ENCODE assay signal across 8 cellular contexts in genomic region chr1:151325646-151326429, GRCh38. TPM values are rescaled to one million over a fixed set of nuclear protein-coding genes. Genes with fewer than 3 reads are reported as not detected.
DNase-seq lines count a peak whose midpoint lies in the region; ATAC-seq and TF ChIP-seq lines count a peak whose summit lies in the region.

No MANE protein-coding gene starts in this region.

- CTCF ChIA-PET in activated CD8-positive, alpha-beta T cell treated with anti-CD3 and anti-CD28 coated beads for 36 hours (lab: Charles Lee) = interaction anchor here (0.9 to 9.1 kb wide), 6 partner anchors 9 to 80 kb away, joined by 3 to 115 read pairs (median 5); no protein-coding TSS in a partner anchor

- intact Hi-C loops in activated CD8-positive, alpha-beta T cell treated with anti-CD3 and anti-CD28 coated beads for 36 hours (cut with micrococcal nuclease) = no loop called here
- intact Hi-C loops in tibial artery (cut with DNase I; ENCODE audit: low total_unique reads) = no loop called here

- peaks cover 58% of the 10 kb centered on the region for H3K36me3 Mint-ChIP-seq in activated T-cell treated with anti-CD3 and anti-CD28 coated beads, Interleukin-2, amount 50 U/mL, for 24 hours (ENCODE audit: low read depth)
- peaks cover 23% of the 10 kb centered on the region for H3K36me3 Mint-ChIP-seq in activated CD8-positive, alpha-beta T cell treated with anti-CD3 and anti-CD28 coated beads for 36 hours (ENCODE audit: low read depth)

- peaks cover 0 to 35% (median 29%) of the 10 kb centered on the region in 4 donors for H3K4me1 ChIP-seq in tibial artery

- H3K9me3 ChIP-seq in tibial artery = no peaks in the 10 kb centered on the region

- peak overlapping the region; percentile 89 for H3K4me3 Mint-ChIP-seq in activated T-cell treated with anti-CD3 and anti-CD28 coated beads, Interleukin-2, amount 50 U/mL, for 24 hours
- H3K4me3 Mint-ChIP-seq in activated CD8-positive, alpha-beta T cell treated with anti-CD3 and anti-CD28 coated beads for 36 hours = peak overlapping the region; percentile 84

- H3K36me3 ChIP-seq in tibial artery = peaks cover 6 to 47% (median 10%) of the 10 kb centered on the region in 3 donors

- H3K9me3 Mint-ChIP-seq in activated T-cell treated with anti-CD3 and anti-CD28 coated beads, Interleukin-2, amount 50 U/mL, for 24 hours = no peaks in the 10 kb centered on the region
- no peaks in the 10 kb centered on the region for H3K9me3 Mint-ChIP-seq in activated CD8-positive, alpha-beta T cell treated with anti-CD3 and anti-CD28 coated beads for 36 hours

- no peaks in the 10 kb centered on the region for H3K27me3 Mint-ChIP-seq in activated T-cell treated with anti-CD3 and anti-CD28 coated beads, Interleukin-2, amount 50 U/mL, for 24 hours
- no peaks in the 10 kb centered on the region for H3K27me3 Mint-ChIP-seq in activated CD8-positive, alpha-beta T cell treated with anti-CD3 and anti-CD28 coated beads for 36 hours

- POLR2A ChIA-PET in activated CD8-positive, alpha-beta T cell treated with anti-CD3 and anti-CD28 coated beads for 36 hours (lab: Charles Lee) = interaction anchor here (0.6 to 11.7 kb wide), 5 partner anchors 10 to 30 kb away, joined by 3 to 120 read pairs (median 4); partner anchors contain the start of gene RFX5

- no peak for DNase-seq in activated T-cell treated with anti-CD3 and anti-CD28 coated beads, Interleukin-2, amount 50 U/mL, for 24 hours
- DNase-seq in activated T-cell treated with anti-CD3 and anti-CD28 coated beads for 4 hours = no peak
- no peak for DNase-seq in activated CD8-positive, alpha-beta T cell treated with anti-CD3 and anti-CD28 coated beads for 36 hours
- DNase-seq in iris pigment epithelial cell (ENCODE audit: low read depth) = peak; percentile 67
- no peak for DNase-seq in tibial artery
- no peak for DNase-seq in NCI-H748 treated with DMSO at 0.1 percent for 48 hours (lab: John Stamatoyannopoulos, UW)
- no peak for DNase-seq in HT-29 (ENCODE audit: low spot score)

- peak overlapping the region; percentile 98 for H3K27ac Mint-ChIP-seq in activated T-cell treated with anti-CD3 and anti-CD28 coated beads, Interleukin-2, amount 50 U/mL, for 24 hours
- peak overlapping the region; percentile 96 for H3K27ac Mint-ChIP-seq in activated CD8-positive, alpha-beta T cell treated with anti-CD3 and anti-CD28 coated beads for 36 hours

- peak overlapping the region; percentile 78 to 95 for H3K4me3 ChIP-seq in tibial artery

- H3K27ac ChIP-seq in tibial artery = peak overlapping the region in 1 of 2 donors; percentile 90

- peaks cover 47% of the 10 kb centered on the region for H3K4me1 Mint-ChIP-seq in activated T-cell treated with anti-CD3 and anti-CD28 coated beads, Interleukin-2, amount 50 U/mL, for 24 hours (ENCODE audit: low read depth)
- peaks cover 36% of the 10 kb centered on the region for H3K4me1 Mint-ChIP-seq in activated CD8-positive, alpha-beta T cell treated with anti-CD3 and anti-CD28 coated beads for 36 hours (ENCODE audit: low read depth)

- no peak for ATAC-seq in activated CD8-positive, alpha-beta T cell treated with anti-CD3 and anti-CD28 coated beads for 36 hours
- ATAC-seq in esophagus mucosa = no peak

- no peak for TF ChIP-seq CTCF in activated CD8-positive, alpha-beta T cell treated with anti-CD3 and anti-CD28 coated beads for 36 hours (IDR thresholded peaks at IDR 0.05)
- no peak for TF ChIP-seq CTCF in tibial artery (IDR thresholded peaks at IDR 0.05)

- no peaks in the 10 kb centered on the region for H3K27me3 ChIP-seq in tibial artery

RNA-seq across cellular contexts. Expression of gene PI4KB, which starts 1.4 kb away (rescaled TPM):
- 10 to 100 TPM; 46.6 to 47.3 TPM for total RNA-seq in activated CD8-positive, alpha-beta T cell treated with anti-CD3 and anti-CD28 coated beads for 36 hours
- 34.7 TPM for total RNA-seq in esophagus mucosa
- total RNA-seq in HT-29 (2014; rRNA removed; shearing (Covaris generic)) = 35.9 and 42.7 TPM in 2 replicates

RNA-seq across cellular contexts. Expression of gene RFX5, which starts 21.2 kb away (rescaled TPM):
- total RNA-seq in activated CD8-positive, alpha-beta T cell treated with anti-CD3 and anti-CD28 coated beads for 36 hours = 10 to 100 TPM; 55.6 to 55.7 TPM
- total RNA-seq in esophagus mucosa = 21.9 TPM
- total RNA-seq in HT-29 (2014; rRNA removed; shearing (Covaris generic)) = 50.4 and 54.9 TPM in 2 replicates

RNA-seq across cellular contexts. Expression of gene ZNF687, which starts 43.7 kb away (rescaled TPM):
- total RNA-seq in activated CD8-positive, alpha-beta T cell treated with anti-CD3 and anti-CD28 coated beads for 36 hours = 10 to 100 TPM; 27.3 to 29.5 TPM
- 12.6 TPM for total RNA-seq in esophagus mucosa
- 39.2 TPM in 2 replicates for total RNA-seq in HT-29 (2014; rRNA removed; shearing (Covaris generic))

RNA-seq across cellular contexts. Expression of gene SELENBP1, which starts 46.7 kb away (rescaled TPM):
- not detected for total RNA-seq in activated CD8-positive, alpha-beta T cell treated with anti-CD3 and anti-CD28 coated beads for 36 hours
- total RNA-seq in esophagus mucosa = 14.0 TPM
- total RNA-seq in HT-29 (2014; rRNA removed; shearing (Covaris generic)) = 39.2 and 46.7 TPM in 2 replicates
